In the genomic region with DNA sequence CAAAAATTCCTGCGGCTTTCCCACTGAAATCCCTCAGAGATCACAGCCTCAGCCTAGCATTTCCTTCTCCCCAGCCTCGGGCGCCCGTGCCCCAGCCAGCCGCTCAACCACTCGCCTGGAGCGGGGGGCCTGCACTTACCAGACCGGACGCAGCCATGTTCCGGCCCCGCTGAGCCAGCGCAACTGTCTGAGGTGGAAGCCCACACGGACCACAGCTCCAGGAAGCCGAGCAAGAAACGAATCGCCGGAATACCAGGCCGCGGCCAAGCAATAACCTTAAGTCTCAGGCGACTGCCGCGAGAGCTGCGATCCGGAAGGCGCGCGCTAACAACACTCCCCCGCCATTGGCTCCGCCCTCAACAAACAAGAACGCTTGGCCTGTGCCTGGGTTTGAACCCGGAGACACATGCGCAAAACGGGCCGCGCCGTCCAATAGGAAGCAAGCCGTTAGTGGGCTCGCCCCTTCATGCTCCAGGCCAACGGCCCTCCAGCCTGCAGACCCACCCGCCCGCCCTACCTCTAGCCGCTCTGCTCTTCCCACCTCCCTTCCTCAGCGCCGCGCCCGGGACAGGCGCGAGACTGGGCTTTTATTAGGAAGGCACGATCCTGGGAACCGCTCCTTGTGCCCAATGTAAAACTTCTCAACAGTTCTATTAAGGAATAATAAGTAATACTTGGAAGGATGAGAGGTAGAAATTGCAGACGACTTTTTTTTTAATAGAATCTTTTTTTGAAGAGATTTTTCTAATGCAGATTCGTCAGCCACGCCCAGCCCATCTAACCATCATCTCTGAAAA, we compare ENCODE assay signal across 8 cellular contexts. TPM values are rescaled to one million over a fixed set of nuclear protein-coding genes. Genes with fewer than 3 reads are reported as not detected.
DNase-seq lines count a peak whose midpoint lies in the region; ATAC-seq and TF ChIP-seq lines count a peak whose summit lies in the region.

Gene CENPC, minus strand, starts transcription at position 305 of the 797 bp plus-strand sequence. Its CDS starts 148 bp downstream, at position 157.

- H3K9me3 ChIP-seq in esophagus (ENCODE audit: control insufficient read depth in 2 of 2, insufficient read depth in 1 of 2, low read depth in 1 of 2, low read length in 1 of 2) (no peaks in the 10 kb centered on the region), muscle layer of colon (ENCODE audit: low read length) (no peaks in the 10 kb centered on the region)

- no peaks in the 10 kb centered on the region for H3K9me3 Mint-ChIP-seq in activated T-cell treated with anti-CD3 and anti-CD28 coated beads, Interleukin-2, amount 50 U/mL, for 24 hours

- 0% methylated on average over 53 of the region's 53 CpGs for WGBS in esophagus, 2 donors

- in situ Hi-C loops in KBM-7 (cut with MboI; ENCODE audit: low pct_unique_long_range_greater_than_20kb, low sequenced_read_pairs): loop anchor here (25.0 kb wide), 1 partner anchor 342 kb away; the partner anchor contains the start of gene TMPRSS11D

- peak within 1 kb of the TSS; percentile 80 to 84 for H3K4me3 ChIP-seq in esophagus (ENCODE audit: low read depth in 1 of 2, low read length in 2 of 2)
- peak within 1 kb of the TSS; percentile 82 to 92 for H3K4me3 ChIP-seq in muscle layer of colon (ENCODE audit: low read depth in 1 of 2, low read length in 2 of 2)

- peak within 1 kb of the TSS; percentile 95 for H3K4me3 Mint-ChIP-seq in activated T-cell treated with anti-CD3 and anti-CD28 coated beads, Interleukin-2, amount 50 U/mL, for 24 hours

- peak; percentile 98 for ATAC-seq in GM21717 (IDR thresholded peaks at IDR 0.05; ENCODE audit: unreplicated experiment)

- peak within 1 kb of the TSS; percentile 62 for H3K9ac ChIP-seq in muscle layer of colon (ENCODE audit: low read length)

- H3K36me3 Mint-ChIP-seq in activated T-cell treated with anti-CD3 and anti-CD28 coated beads, Interleukin-2, amount 50 U/mL, for 24 hours (ENCODE audit: low read depth): peaks cover 40% of the 10 kb centered on the region

- H3K27me3 ChIP-seq in esophagus (ENCODE audit: control insufficient read depth in 1 of 2, insufficient read depth in 2 of 2, low read length in 2 of 2): no peaks in the 10 kb centered on the region
- no peaks in the 10 kb centered on the region for H3K27me3 ChIP-seq in muscle layer of colon (ENCODE audit: control insufficient read depth in 1 of 2, insufficient read depth in 2 of 2, low read length in 2 of 2)

- peak within 1 kb of the TSS; percentile 88 to 98 for H3K27ac ChIP-seq in esophagus (ENCODE audit: low read depth in 2 of 2, low read length in 1 of 2)
- H3K27ac ChIP-seq in muscle layer of colon (ENCODE audit: low read depth, low read length): peak within 1 kb of the TSS; percentile 83

- H3K27ac Mint-ChIP-seq in activated T-cell treated with anti-CD3 and anti-CD28 coated beads, Interleukin-2, amount 50 U/mL, for 24 hours: peak within 1 kb of the TSS; percentile 95

- H3K4me1 ChIP-seq in esophagus (ENCODE audit: control insufficient read depth in 2 of 2, insufficient read depth in 2 of 2, low read length in 1 of 2): no peaks in the 10 kb centered on the region
- H3K4me1 ChIP-seq in muscle layer of colon (ENCODE audit: insufficient read depth, low read length): peaks cover 23% of the 10 kb centered on the region

- H3K4me1 Mint-ChIP-seq in activated T-cell treated with anti-CD3 and anti-CD28 coated beads, Interleukin-2, amount 50 U/mL, for 24 hours (ENCODE audit: low read depth): peaks cover 37% of the 10 kb centered on the region

- no peaks in the 10 kb centered on the region for H3K36me3 ChIP-seq in esophagus (ENCODE audit: control insufficient read depth in 2 of 2, insufficient read depth in 2 of 2, low read length in 1 of 2)
- no peaks in the 10 kb centered on the region for H3K36me3 ChIP-seq in muscle layer of colon (ENCODE audit: insufficient read depth, low read length)

- H3K27me3 Mint-ChIP-seq in activated T-cell treated with anti-CD3 and anti-CD28 coated beads, Interleukin-2, amount 50 U/mL, for 24 hours: no peaks in the 10 kb centered on the region

- DNase-seq in DMS153 treated with DMSO at 0.1 percent for 48 hours (lab: John Stamatoyannopoulos, UW; ENCODE audit: unreplicated experiment) (peak; percentile 93), KBM-7 (peak; percentile 97)
- DNase-seq in activated T-cell treated with anti-CD3 and anti-CD28 coated beads, Interleukin-2, amount 50 U/mL, for 24 hours: peak; percentile 93
- DNase-seq in stimulated activated CD8-positive, alpha-beta memory T cell treated with anti-CD3 and anti-CD28 coated beads, Interleukin-7, amount 100 ng/mL, for 24 hours (ENCODE audit: low read depth): peak; percentile 87

TF ChIP-seq in PFSK-1, 5 proteins besides CTCF, POLR2A, EP300 and RAD21:
- TF ChIP-seq REST (IDR thresholded peaks at IDR 0.05; ENCODE audit: insufficient read depth in 1 of 2, low read depth in 2 of 2, low read length in 2 of 2): peak in 1 of 2 experiments; percentile 65; a peak in 1 of 4 replicates
- TF ChIP-seq FOXP2 (optimal IDR thresholded peaks at IDR 0.05; ENCODE audit: borderline replicate concordance, extremely low read depth, extremely low read length, insufficient read depth): peak; percentile 92
- TF ChIP-seq TAF1 (IDR thresholded peaks at IDR 0.05; ENCODE audit: borderline replicate concordance, insufficient read depth, low read length): peak; percentile 93; the same call in 1 of the 2 replicates
- 0 out of 2 replicates have a peak, but pooled peaks have one; percentile 37 for TF ChIP-seq SIN3A (IDR thresholded peaks at IDR 0.05; ENCODE audit: borderline replicate concordance, insufficient read depth, low read length)
- TF ChIP-seq POLR2AphosphoS5 (IDR thresholded peaks at IDR 0.05; ENCODE audit: low read depth, low read length): peak; percentile 96

RNA-seq across cellular contexts. Expression of gene CENPC, which starts in this region (rescaled TPM):
- polyA plus RNA-seq in PFSK-1 (2012; ENCODE audit: insufficient read length, low read depth): 2.0 TPM
- polyA plus RNA-seq in esophagus: 1 to 10 TPM; 4.7 to 6.2 TPM

Comparison
In these comparisons a context has a peak if more than half of its experiments do, and no peak if none do; other contexts are left out.
1. Peak in every context shown above with its lines: DNase-seq, ATAC-seq, H3K4me3 ChIP-seq and H3K27ac ChIP-seq.